ENCODE assay signal across 22 cellular contexts in the genomic region with DNA sequence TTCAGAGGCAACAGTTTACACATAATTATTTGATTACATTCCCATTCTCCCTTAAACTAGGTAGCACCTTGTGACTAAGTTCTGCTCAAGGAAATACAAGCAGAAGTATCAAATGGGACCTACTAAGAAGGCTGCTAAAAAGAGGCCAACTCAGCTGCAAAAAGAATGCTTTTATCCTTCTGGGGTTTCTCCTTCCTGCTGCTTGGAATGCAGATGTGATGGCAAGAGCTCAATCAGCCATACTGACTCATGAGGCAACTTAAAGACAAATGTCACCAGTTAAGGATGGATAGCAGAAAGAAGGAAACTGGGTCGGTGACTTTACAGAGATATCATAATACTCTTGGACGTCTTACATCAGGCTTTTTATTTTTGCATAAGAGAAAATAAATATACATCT.
"Had no signal": no experiment of that assay in that cellular context is flagged by ENCODE, and none has a peak within 500 bp of the region (broad histone marks: within the 10 kb centered on the region; RNA-seq: fewer than 3 reads in every experiment).

No MANE protein-coding gene starts in this region.

- H3K9me3 ChIP-seq: lower lobe of right lung, sigmoid colon, stomach, testis had no signal

- H2AFZ ChIP-seq: parathyroid adenoma had no signal

- H3K27ac Mint-ChIP-seq: activated CD8-positive, alpha-beta T cell treated with anti-CD3 and anti-CD28 coated beads, Interleukin-2, amount 10 ng/mL, durations not matched to agents 7 days and 5 days; activated T-cell treated with anti-CD3 and anti-CD28 coated beads, Interleukin-2, amount 50 U/mL, for 72 hours; dendritic cell treated with granulocyte-macrophage colony-stimulating factor and Interleukin-4, amounts not matched to agents 40 ng/mL and 50 ng/mL, for 4 days; mesothelial cell of epicardium; T-helper 17 cell; WTC11 had no signal

- H3K27ac ChIP-seq: lower lobe of right lung, parathyroid adenoma, sigmoid colon, stomach, testis had no signal

- H3K27me3 Mint-ChIP-seq: activated naive CD8-positive, alpha-beta T cell; dendritic cell treated with granulocyte-macrophage colony-stimulating factor and Interleukin-4, amounts not matched to agents 40 ng/mL and 50 ng/mL, for 4 days; T-helper 17 cell had no signal

- H3K9ac ChIP-seq: parathyroid adenoma had no signal

- H3K9me3 Mint-ChIP-seq: activated T-cell treated with anti-CD3 and anti-CD28 coated beads, Interleukin-2, amount 50 U/mL, for 72 hours; dendritic cell treated with granulocyte-macrophage colony-stimulating factor and Interleukin-4, amounts not matched to agents 40 ng/mL and 50 ng/mL, for 4 days; mesothelial cell of epicardium; WTC11 had no signal

- H3K79me2 ChIP-seq: parathyroid adenoma had no signal

- H3K27me3 ChIP-seq: sigmoid colon, stomach, testis had no signal

- DNase-seq: activated CD4-positive, alpha-beta T cell treated with anti-CD3 and anti-CD28 coated beads for 48 hours; activated CD8-positive, alpha-beta memory T cell treated with anti-CD3 and anti-CD28 coated beads, Interleukin-2, amount 50 U/mL, for 48 hours; activated CD8-positive, alpha-beta T cell treated with anti-CD3 and anti-CD28 coated beads, Interleukin-2, amount 10 ng/mL, durations not matched to agents 7 days and 5 days; activated gamma-delta T cell treated with Interleukin-2 at 50 U/mL for 16 hours; activated T-cell treated with anti-CD3 and anti-CD28 coated beads, Interleukin-2, amount 50 U/mL, for 72 hours; anterior cingulate cortex; effector memory CD4-positive, alpha-beta T cell; head of caudate nucleus; left colon; lower lobe of right lung; sigmoid colon; stimulated activated CD4-positive, alpha-beta T cell treated with anti-CD3 and anti-CD28 coated beads, Interleukin-1b, Interleukin-23, amount 100 ng/mL, for 48 hours; stomach; T-helper 17 cell; testis had no signal

- ATAC-seq: activated CD8-positive, alpha-beta T cell treated with anti-CD3 and anti-CD28 coated beads, Interleukin-2, amount 10 ng/mL, durations not matched to agents 7 days and 5 days; activated T-cell treated with anti-CD3 and anti-CD28 coated beads, Interleukin-2, amount 50 U/mL, for 72 hours; left colon; lower lobe of right lung; T-helper 17 cell; WTC11 had no signal

- FAIRE-seq: bronchial epithelial cell, frontal cortex had no signal

- H3K4me3 Mint-ChIP-seq: activated CD8-positive, alpha-beta T cell treated with anti-CD3 and anti-CD28 coated beads, Interleukin-2, amount 10 ng/mL, durations not matched to agents 7 days and 5 days; activated naive CD8-positive, alpha-beta T cell; activated T-cell treated with anti-CD3 and anti-CD28 coated beads, Interleukin-2, amount 50 U/mL, for 72 hours; dendritic cell treated with granulocyte-macrophage colony-stimulating factor and Interleukin-4, amounts not matched to agents 40 ng/mL and 50 ng/mL, for 4 days; mesothelial cell of epicardium; T-helper 17 cell; WTC11 had no signal

- H3K4me1 ChIP-seq: parathyroid adenoma, sigmoid colon, stomach, testis had no signal

- H3K4me1 Mint-ChIP-seq: WTC11 had no signal

- H3K36me3 ChIP-seq: lower lobe of right lung, sigmoid colon, stomach had no signal

- H3K36me3 Mint-ChIP-seq: activated naive CD8-positive, alpha-beta T cell; mesothelial cell of epicardium; WTC11 had no signal

- H3K4me3 ChIP-seq: lower lobe of right lung, sigmoid colon, stomach, testis had no signal
